9 cellular contexts compared by ENCODE assay signal in the genomic region with DNA sequence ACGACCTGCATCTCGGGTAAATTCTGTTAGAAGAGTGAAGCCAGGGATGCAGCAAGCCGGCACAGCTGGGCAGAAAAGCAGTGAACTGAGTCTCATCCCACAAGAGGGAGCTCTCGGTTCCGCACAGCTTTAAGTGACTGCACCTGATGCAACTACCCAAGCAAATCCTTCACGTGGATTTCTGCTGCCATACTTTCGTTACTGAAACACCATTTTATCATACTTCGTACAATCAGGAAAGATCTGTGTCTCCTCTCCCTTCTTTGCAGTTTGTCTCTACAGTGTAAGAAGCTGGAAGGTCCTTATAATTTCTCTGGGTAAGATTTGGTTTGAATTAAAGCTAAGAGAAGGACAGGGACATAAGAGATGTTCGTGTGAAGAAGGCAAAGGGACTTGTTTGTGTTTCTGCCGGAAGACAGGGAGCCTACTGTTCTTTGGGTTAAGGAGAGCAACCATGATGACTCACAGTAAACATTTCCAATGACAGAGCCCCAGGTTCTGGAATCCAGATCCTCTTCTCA.
DNase-seq lines count a peak whose midpoint lies in the region; ATAC-seq and TF ChIP-seq lines count a peak whose summit lies in the region.
"Had no signal": no experiment of that assay in that cellular context is flagged by ENCODE, and none has a peak within 500 bp of the region (broad histone marks: within the 10 kb centered on the region; RNA-seq: fewer than 3 reads in every experiment).

No MANE protein-coding gene starts in this region.

- H3K4me3 ChIP-seq in choroid plexus epithelial cell (ENCODE audit: low read depth, low read length): no peak overlapping the region
- H3K4me3 ChIP-seq: BLaER1 treated with 17β-estradiol and CSF1 and Interleukin-3, amounts not matched to agents 10 nM and 100 nM had no signal

- no peaks in the 10 kb centered on the region for H3K9me3 Mint-ChIP-seq in stimulated activated memory B cell treated with anti-CD40 and anti-IgM and Interleukin-4, amounts not matched to agents 10 μg/mL and 1 μg/mL and 100 μg/mL, for 72 hours

- ATAC-seq in GM21360 (IDR thresholded peaks at IDR 0.05; ENCODE audit: unreplicated experiment): peak; percentile 87
- ATAC-seq in stimulated activated memory B cell treated with anti-CD40 and anti-IgM and Interleukin-4, amounts not matched to agents 10 μg/mL and 1 μg/mL and 100 μg/mL, for 72 hours: no peak

- peaks cover 25% of the 10 kb centered on the region for H3K27me3 Mint-ChIP-seq in stimulated activated memory B cell treated with anti-CD40 and anti-IgM and Interleukin-4, amounts not matched to agents 10 μg/mL and 1 μg/mL and 100 μg/mL, for 72 hours

- DNase-seq in NCI-H2081 (lab: John Stamatoyannopoulos, UW): peak; percentile 0
- no peak for DNase-seq in NCI-H2081 treated with DMSO at 0.1 percent for 48 hours (lab: John Stamatoyannopoulos, UW)
- DNase-seq in NCI-H1105 (lab: John Stamatoyannopoulos, UW): peak; percentile 4
- DNase-seq in choroid plexus epithelial cell (ENCODE audit: low read depth): peak; percentile 30
- DNase-seq in mucosa of gallbladder (ENCODE audit: low spot score): peak; percentile 38
- DNase-seq in activated effector memory CD4-positive, alpha-beta T cell treated with anti-CD3 and anti-CD28 coated beads, Interleukin-2, amount 50 U/mL, for 16 hours: no peak

- H3K4me3 Mint-ChIP-seq in stimulated activated memory B cell treated with anti-CD40 and anti-IgM and Interleukin-4, amounts not matched to agents 10 μg/mL and 1 μg/mL and 100 μg/mL, for 72 hours: no peak overlapping the region

- no peaks in the 10 kb centered on the region for H3K36me3 Mint-ChIP-seq in stimulated activated memory B cell treated with anti-CD40 and anti-IgM and Interleukin-4, amounts not matched to agents 10 μg/mL and 1 μg/mL and 100 μg/mL, for 72 hours

- H3K27ac Mint-ChIP-seq in stimulated activated memory B cell treated with anti-CD40 and anti-IgM and Interleukin-4, amounts not matched to agents 10 μg/mL and 1 μg/mL and 100 μg/mL, for 72 hours: no peak overlapping the region

- no peaks in the 10 kb centered on the region for H3K4me1 Mint-ChIP-seq in stimulated activated memory B cell treated with anti-CD40 and anti-IgM and Interleukin-4, amounts not matched to agents 10 μg/mL and 1 μg/mL and 100 μg/mL, for 72 hours

- peak; percentile 38 for TF ChIP-seq CTCF in choroid plexus epithelial cell (conservative IDR thresholded peaks at IDR 0.05; ENCODE audit: low read depth, low read length)

Comparison
In these comparisons a context has a peak if more than half of its experiments do, and no peak if none do; other contexts are left out.
1. DNase-seq: peak in NCI-H2081 (2 of 2), NCI-H1105 (single experiment), choroid plexus epithelial cell (single experiment) and mucosa of gallbladder (single experiment); none in NCI-H2081 treated with DMSO at 0.1 percent for 48 hours (single experiment) and activated effector memory CD4-positive, alpha-beta T cell treated with anti-CD3 and anti-CD28 coated beads, Interleukin-2, amount 50 U/mL, for 16 hours (single experiment).